In the genomic region with DNA sequence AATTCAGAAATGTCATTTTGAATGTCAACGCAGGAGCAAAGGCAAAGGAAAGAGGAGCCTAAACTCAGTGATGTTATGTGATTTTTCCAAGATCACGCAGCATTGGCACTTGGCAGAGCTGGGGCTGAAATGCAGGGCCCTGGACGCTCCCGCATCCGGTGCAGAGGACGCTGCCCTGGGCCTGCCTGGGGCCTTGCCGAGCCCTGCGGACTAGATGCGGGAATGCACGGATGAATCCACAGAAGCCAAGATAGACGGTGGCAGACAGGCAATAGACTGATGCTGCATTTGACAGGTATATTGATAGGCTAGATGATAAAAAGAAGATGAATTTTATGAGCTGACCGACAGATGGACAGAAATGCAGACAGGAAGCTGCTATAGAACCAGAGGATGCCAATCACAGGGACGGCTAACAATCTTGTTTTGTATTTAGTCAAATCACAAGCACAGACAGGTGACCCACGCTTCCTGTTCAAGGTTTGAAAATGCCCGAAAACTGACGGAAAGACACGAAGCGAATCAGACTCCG, we compare ENCODE assay signal across 8 cellular contexts. TPM values are rescaled to one million over a fixed set of nuclear protein-coding genes. Genes with fewer than 3 reads are reported as not detected.
DNase-seq lines count a peak whose midpoint lies in the region; ATAC-seq, FAIRE-seq and TF ChIP-seq lines count a peak whose summit lies in the region.

No MANE protein-coding gene starts in this region.

- no peaks in the 10 kb centered on the region for H3K9me3 ChIP-seq in CD4-positive, CD25-positive, alpha-beta regulatory T cell (ENCODE audit: control insufficient read depth in 2 of 2, low read length in 2 of 2)

- peak overlapping the region; percentile 90 to 99 (median 94) for H3K4me3 Mint-ChIP-seq in CD4-positive, CD25-positive, alpha-beta regulatory T cell
- H3K4me3 Mint-ChIP-seq in dendritic cell treated with granulocyte-macrophage colony-stimulating factor and Interleukin-4, amounts not matched to agents 40 ng/mL and 50 ng/mL, for 4 days, result peak overlapping the region; percentile 86
- H3K4me3 Mint-ChIP-seq in natural killer cell, result peak overlapping the region; percentile 89

- H3K27me3 ChIP-seq in CD4-positive, CD25-positive, alpha-beta regulatory T cell (ENCODE audit: control insufficient read depth, insufficient read depth, low read length), result no peaks in the 10 kb centered on the region

- ATAC-seq in CD4-positive, CD25-positive, alpha-beta regulatory T cell (ENCODE audit: low read depth in 2 of 2), result no peak
- no peak for ATAC-seq in natural killer cell
- ATAC-seq in HG02870 (IDR thresholded peaks at IDR 0.05; ENCODE audit: unreplicated experiment), result no peak

- peak overlapping the region; percentile 87 to 94 (median 87) for H3K27ac Mint-ChIP-seq in CD4-positive, CD25-positive, alpha-beta regulatory T cell
- peak overlapping the region; percentile 92 for H3K27ac Mint-ChIP-seq in dendritic cell treated with granulocyte-macrophage colony-stimulating factor and Interleukin-4, amounts not matched to agents 40 ng/mL and 50 ng/mL, for 4 days
- peak overlapping the region; percentile 75 to 86 for H3K27ac Mint-ChIP-seq in natural killer cell

- no peak for TF ChIP-seq POLR2A in H54 (IDR thresholded peaks at IDR 0.05; ENCODE audit: low read depth, low read length)

- H3K36me3 ChIP-seq in CD4-positive, CD25-positive, alpha-beta regulatory T cell (ENCODE audit: control insufficient read depth, insufficient read depth, low read length), result peaks cover 18% of the 10 kb centered on the region

- H3K4me1 Mint-ChIP-seq in CD4-positive, CD25-positive, alpha-beta regulatory T cell, result peaks cover 11 to 53% (median 49%) of the 10 kb centered on the region in 4 donors
- peaks cover 54% of the 10 kb centered on the region for H3K4me1 Mint-ChIP-seq in dendritic cell treated with granulocyte-macrophage colony-stimulating factor and Interleukin-4, amounts not matched to agents 40 ng/mL and 50 ng/mL, for 4 days (ENCODE audit: low read depth)
- peaks cover 50 to 54% of the 10 kb centered on the region in 2 donors for H3K4me1 Mint-ChIP-seq in natural killer cell

- FAIRE-seq in H54 (lab: Jason Lieb, UNC), result no peak

- H3K27me3 Mint-ChIP-seq in CD4-positive, CD25-positive, alpha-beta regulatory T cell, result no peaks in the 10 kb centered on the region
- no peaks in the 10 kb centered on the region for H3K27me3 Mint-ChIP-seq in dendritic cell treated with granulocyte-macrophage colony-stimulating factor and Interleukin-4, amounts not matched to agents 40 ng/mL and 50 ng/mL, for 4 days
- H3K27me3 Mint-ChIP-seq in natural killer cell (ENCODE audit: low read depth in 2 of 2), result no peaks in the 10 kb centered on the region

- H3K27ac ChIP-seq in CD4-positive, CD25-positive, alpha-beta regulatory T cell (ENCODE audit: insufficient read depth, low read length, poor library complexity, severe bottlenecking), result peak overlapping the region; percentile 87

- H3K36me3 Mint-ChIP-seq in CD4-positive, CD25-positive, alpha-beta regulatory T cell, result peaks cover 9% of the 10 kb centered on the region
- H3K36me3 Mint-ChIP-seq in dendritic cell treated with granulocyte-macrophage colony-stimulating factor and Interleukin-4, amounts not matched to agents 40 ng/mL and 50 ng/mL, for 4 days (ENCODE audit: low read depth), result peaks cover 40% of the 10 kb centered on the region
- H3K36me3 Mint-ChIP-seq in natural killer cell, result no peaks in the 10 kb centered on the region

- no peaks in the 10 kb centered on the region for H3K9me3 Mint-ChIP-seq in CD4-positive, CD25-positive, alpha-beta regulatory T cell
- H3K9me3 Mint-ChIP-seq in dendritic cell treated with granulocyte-macrophage colony-stimulating factor and Interleukin-4, amounts not matched to agents 40 ng/mL and 50 ng/mL, for 4 days, result no peaks in the 10 kb centered on the region
- H3K9me3 Mint-ChIP-seq in natural killer cell, result no peaks in the 10 kb centered on the region

- no peak for TF ChIP-seq CTCF in natural killer cell (IDR thresholded peaks at IDR 0.05)

- intact Hi-C loops in dendritic cell treated with granulocyte-macrophage colony-stimulating factor and Interleukin-4, amounts not matched to agents 40 ng/mL and 50 ng/mL, for 4 days (cut with micrococcal nuclease), result loop anchor here (1.0 to 10.0 kb wide), 4 partner anchors 34 to 101 kb away; partner anchors contain the start of genes NAA40 and ZFTA
- intact Hi-C loops in natural killer cell (cut with micrococcal nuclease), result loop anchor here (1.0 to 5.0 kb wide), 3 partner anchors 28 to 101 kb away; partner anchors contain the start of gene NAA40

- DNase-seq in CD4-positive, CD25-positive, alpha-beta regulatory T cell, result no peak
- no peak for DNase-seq in Jurkat, Clone E6-1 (ENCODE audit: low read depth, low spot score)
- DNase-seq in natural killer cell, result no peak
- no peak for DNase-seq in iPS-NIHi11 (ENCODE audit: low spot score)
- no peak for DNase-seq in H54 (ENCODE audit: insufficient read length, low spot score)
- DNase-seq in iPS-NIHi7 (ENCODE audit: extremely low spot score), result no peak

- H3K4me1 ChIP-seq in CD4-positive, CD25-positive, alpha-beta regulatory T cell (ENCODE audit: control insufficient read depth, insufficient read depth, low read length, poor library complexity, severe bottlenecking), result peaks cover 49% of the 10 kb centered on the region

- peak overlapping the region; percentile 66 for H3K4me3 ChIP-seq in CD4-positive, CD25-positive, alpha-beta regulatory T cell (ENCODE audit: low read depth, low read length)
- H3K4me3 ChIP-seq in Jurkat, Clone E6-1 (ENCODE audit: low read length), result peak overlapping the region; percentile 46

RNA-seq across cellular contexts. Expression of gene MARK2, which starts 0.7 kb away (rescaled TPM):
- 66.6 TPM for total RNA-seq in CD4-positive, CD25-positive, alpha-beta regulatory T cell
- 10 to 100 TPM; 29.3 to 39.9 (median 36.4) TPM for polyA plus RNA-seq in CD4-positive, CD25-positive, alpha-beta regulatory T cell
- 21.7 TPM for polyA plus RNA-seq in Jurkat, Clone E6-1 (2012; ENCODE audit: insufficient read depth, insufficient read length)
- 10 to 100 TPM; 63.8 to 88.4 (median 80.2) TPM for total RNA-seq in natural killer cell

RNA-seq across cellular contexts. Expression of gene SPINDOC, which starts 25.0 kb away (rescaled TPM):
- total RNA-seq in CD4-positive, CD25-positive, alpha-beta regulatory T cell, result 11.1 TPM
- polyA plus RNA-seq in CD4-positive, CD25-positive, alpha-beta regulatory T cell, result under 1 TPM; 0.41 to 1.00 (median 0.58) TPM
- polyA plus RNA-seq in Jurkat, Clone E6-1 (2012; ENCODE audit: insufficient read depth, insufficient read length), result 77.2 TPM
- 10 to 100 TPM; 15.6 to 25.3 (median 21.1) TPM for total RNA-seq in natural killer cell
